Comparison of ENCODE assay signal across 1 cellular context in genomic region chr7:135966341-135967043, GRCh38.
TF ChIP-seq lines count a peak whose summit lies in the region.

No MANE protein-coding gene starts in this region.

TF ChIP-seq in K562, 482 proteins besides CTCF, POLR2A, EP300 and RAD21:
- TF ChIP-seq TCF7L2 (IDR thresholded peaks at IDR 0.05; ENCODE audit: low read depth, low read length), result no peak
- no peak for TF ChIP-seq NFATC3 (IDR thresholded peaks at IDR 0.05)
- no peak for TF ChIP-seq GMEB1 (CRISPR knock-in tag; IDR thresholded peaks at IDR 0.05)
- no peak for TF ChIP-seq NR1H2 (CRISPR knock-in tag; IDR thresholded peaks at IDR 0.05)
- 0 out of 4 replicates have a peak, but pooled peaks of 1 of the 2 experiments have one; percentile 43 for TF ChIP-seq MLLT1 (IDR thresholded peaks at IDR 0.05)
- TF ChIP-seq NUFIP1 (IDR thresholded peaks at IDR 0.05; ENCODE audit: partially characterized antibody), result no peak
- TF ChIP-seq ZNF407 (IDR thresholded peaks at IDR 0.05; ENCODE audit: low read depth), result no peak
- TF ChIP-seq SMAD2 (IDR thresholded peaks at IDR 0.05; ENCODE audit: low read depth, low read length), result no peak
- no peak for TF ChIP-seq ZNF740 (CRISPR knock-in tag; IDR thresholded peaks at IDR 0.05)
- TF ChIP-seq ZNF740 (tag; IDR thresholded peaks at IDR 0.05), result no peak
- TF ChIP-seq SETDB1 (IDR thresholded peaks at IDR 0.05; ENCODE audit: low read length), result no peak
- no peak for TF ChIP-seq ZNF121 (CRISPR knock-in tag; conservative IDR thresholded peaks at IDR 0.05)
- peak; percentile 15 for TF ChIP-seq TBP (optimal IDR thresholded peaks at IDR 0.05; ENCODE audit: low read depth, low read length)
- no peak for TF ChIP-seq CREB1 (IDR thresholded peaks at IDR 0.05)
- no peak for TF ChIP-seq CREB1 (CRISPR knock-in tag; IDR thresholded peaks at IDR 0.05)
